Comparison of ENCODE assay signal across 23 cellular contexts in genomic region chr1:99818063-99818699, GRCh38. TPM values are rescaled to one million over a fixed set of nuclear protein-coding genes. Genes with fewer than 3 reads are reported as not detected.
A peak's percentile ranks its signal among the peaks of the same experiment; 100 is the strongest.
DNase-seq lines count a peak whose midpoint lies in the region; ATAC-seq and TF ChIP-seq lines count a peak whose summit lies in the region.
"Had no signal": no experiment of that assay in that cellular context is flagged by ENCODE, and none has a peak within 500 bp of the region (broad histone marks: within the 10 kb centered on the region; RNA-seq: fewer than 3 reads in every experiment).

No MANE protein-coding gene starts in this region.

- no peaks in the 10 kb centered on the region for H3K36me3 ChIP-seq in lung (ENCODE audit: control insufficient read depth in 2 of 2, insufficient read depth in 2 of 2, low read length in 2 of 2)
- H3K36me3 ChIP-seq: esophagus muscularis mucosa, neutrophil, SJCRH30, transverse colon had no signal

- TF ChIP-seq CTCF in fibroblast of pulmonary artery (IDR thresholded peaks at IDR 0.05; ENCODE audit: low read length, missing control alignments) (no peak), lung (IDR thresholded peaks at IDR 0.05; ENCODE audit: control extremely low read depth, extremely low read depth) (no peak)

- peaks cover 0 to 2% of the 10 kb centered on the region in 2 donors for H3K4me1 ChIP-seq in lung (ENCODE audit: control insufficient read depth in 2 of 2, insufficient read depth in 2 of 2, low read length in 2 of 2)
- H3K4me1 ChIP-seq: esophagus muscularis mucosa, SJCRH30, transverse colon had no signal

- H3K4me3 ChIP-seq in fibroblast of pulmonary artery (replicated peaks; ENCODE audit: low read depth, low read length) (no peak overlapping the region), lung (no peak overlapping the region)
- H3K4me3 ChIP-seq: esophagus muscularis mucosa, SJCRH30, transverse colon had no signal

- WGBS in lung, 2 donors: 77 to 81% methylated on average over 3 of the region's 3 CpGs

- H3K9me3 ChIP-seq in lung (ENCODE audit: control insufficient read depth in 2 of 2, insufficient read depth in 1 of 2, low read length in 1 of 2): no peaks in the 10 kb centered on the region
- H3K9me3 ChIP-seq: esophagus muscularis mucosa, neutrophil, SJCRH30, transverse colon had no signal

- H3K27me3 ChIP-seq in lung (ENCODE audit: control insufficient read depth, insufficient read depth): no peaks in the 10 kb centered on the region
- H3K27me3 ChIP-seq: esophagus muscularis mucosa, neutrophil, SJCRH30, transverse colon had no signal

- ATAC-seq in lung (ENCODE audit: insufficient read depth, low FRiP score) (peak; percentile 41), GM18870 (IDR thresholded peaks at IDR 0.05; ENCODE audit: unreplicated experiment) (no peak), GM21723 (IDR thresholded peaks at IDR 0.05; ENCODE audit: unreplicated experiment) (no peak), GM19324 (IDR thresholded peaks at IDR 0.05; ENCODE audit: low FRiP score, unreplicated experiment) (no peak)
- ATAC-seq: activated CD8-positive, alpha-beta T cell treated with anti-CD3 and anti-CD28 coated beads for 36 hours had no signal

- DNase-seq in GM03348 (ENCODE audit: low spot score) (peak; percentile 30), RPMI7951 (ENCODE audit: low read depth) (peak; percentile 49), fibroblast of pulmonary artery (ENCODE audit: low read depth) (peak; percentile 21), lung (ENCODE audit: low spot score) (no peak), SW480 (ENCODE audit: low spot score) (no peak)
- DNase-seq: activated B cell treated with CpG ODN at 0.5 μM for 24 hours; activated CD8-positive, alpha-beta T cell treated with anti-CD3 and anti-CD28 coated beads for 36 hours; activated T-cell treated with anti-CD3 and anti-CD28 coated beads, Interleukin-2, amount 50 U/mL, for 48 hours; CD4-positive, alpha-beta memory T cell; DMS79 treated with DMSO at 0.1 percent for 48 hours; H9; kidney glomerular epithelial cell; NCI-H1105 treated with DMSO at 0.1 percent for 48 hours; NCI-H2171; SJCRH30; stimulated activated CD4-positive, alpha-beta T cell treated with anti-CD3 and anti-CD28 coated beads, Interleukin-1b, Interleukin-23, amount 100 ng/mL, for 48 hours; transverse colon had no signal

- H3K27ac ChIP-seq in lung (ENCODE audit: low read depth in 1 of 2, low read length in 1 of 2): peak overlapping the region in 1 of 2 donors; percentile 10
- H3K27ac ChIP-seq: esophagus muscularis mucosa, HL-60, neutrophil, SJCRH30, transverse colon had no signal

RNA-seq across cellular contexts. Expression of gene AGL, which starts 32.0 kb away (rescaled TPM):
- 8.2 and 10.2 TPM in 2 replicates for total RNA-seq in RPMI7951 (2014; rRNA removed; shearing (Covaris generic))
- 10 to 100 TPM; 14.6 to 24.0 TPM for total RNA-seq in lung
- polyA plus RNA-seq in lung: 1 to 10 TPM; 4.3 to 7.6 TPM

RNA-seq across cellular contexts. Expression of gene FRRS1, which starts 51.7 kb away (rescaled TPM):
- total RNA-seq in RPMI7951 (2014; rRNA removed; shearing (Covaris generic)): 7.8 and 9.7 TPM in 2 replicates
- total RNA-seq in lung: 10 to 100 TPM; 11.3 to 12.1 TPM
- polyA plus RNA-seq in lung: 1 to 10 TPM in 1 of 2 donors, under 1 TPM in 1; 0.67 to 3.4 TPM
- polyA plus RNA-seq: CD4-positive, alpha-beta memory T cell had no signal

Comparison
In these comparisons a context has a peak if more than half of its experiments do, and no peak if none do; other contexts are left out.
1. DNase-seq: peak in GM03348 (single experiment), RPMI7951 (single experiment) and fibroblast of pulmonary artery (single experiment); none in lung (single experiment) and SW480 (single experiment).